In the genomic region with DNA sequence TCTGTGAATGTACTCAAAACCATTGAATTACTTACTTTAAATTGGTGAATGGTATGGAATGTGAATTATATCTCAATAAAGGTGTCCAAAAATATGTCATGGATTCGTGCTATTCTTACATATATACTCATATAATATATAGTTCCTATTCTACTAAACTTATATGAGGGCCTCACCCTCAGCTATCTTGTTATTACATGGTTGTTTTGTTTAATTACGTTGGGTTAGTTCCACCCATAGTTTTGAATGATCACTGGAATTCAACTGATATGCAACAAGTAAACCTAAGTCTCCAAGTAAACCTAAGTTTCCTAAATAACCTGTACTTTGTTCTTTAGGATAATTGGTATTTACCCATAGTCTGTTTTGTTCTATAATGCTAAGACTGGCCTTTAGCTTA, we compare ENCODE assay signal across 6 cellular contexts.
"Had no signal": no experiment of that assay in that cellular context is flagged by ENCODE, and none has a peak within 500 bp of the region (broad histone marks: within the 10 kb centered on the region; RNA-seq: fewer than 3 reads in every experiment).

No MANE protein-coding gene starts in this region.

- ATAC-seq: GM23338 had no signal

- DNase-seq: H9, HCEC 1CT, IMR-90 had no signal

- FAIRE-seq: H54, HTR-8/SVneo had no signal

- H3K4me3 ChIP-seq: GM23338 had no signal

- H3K27ac Mint-ChIP-seq: GM23338, H9 had no signal

- H3K4me2 ChIP-seq: GM23338 had no signal

- H2AFZ ChIP-seq: GM23338 had no signal

- H3K4me3 Mint-ChIP-seq: GM23338, H9 had no signal
